Comparison of ENCODE assay signal across 8 cellular contexts in genomic region chr9:97388721-97389238, GRCh38. TPM values are rescaled to one million over a fixed set of nuclear protein-coding genes. Genes with fewer than 3 reads are reported as not detected.
DNase-seq lines count a peak whose midpoint lies in the region; ATAC-seq and TF ChIP-seq lines count a peak whose summit lies in the region.

No MANE protein-coding gene starts in this region.

- no peaks in the 10 kb centered on the region for H3K36me3 ChIP-seq in BLaER1 treated with 17β-estradiol and CSF1 and Interleukin-3, amounts not matched to agents 10 nM and 100 nM
- no peaks in the 10 kb centered on the region for H3K36me3 ChIP-seq in spleen

- DNase-seq in activated CD4-positive, CD25-positive, alpha-beta regulatory T cell treated with anti-CD3 and anti-CD28 coated beads, Interleukin-2, amount 50 U/mL, for 72 hours, result peak; percentile 43
- DNase-seq in spleen, result no peak
- no peak for DNase-seq in NCI-H1092 (lab: John Stamatoyannopoulos, UW)
- no peak for DNase-seq in inferior parietal cortex (ENCODE audit: extremely low spot score)

- H3K9ac ChIP-seq in BLaER1 treated with 17β-estradiol and CSF1 and Interleukin-3, amounts not matched to agents 10 nM and 100 nM, result peak overlapping the region in 2 of 11 experiments; percentile 7 to 14; a peak in 1 of 22 replicates

- H3K27ac ChIP-seq in BLaER1 treated with 17β-estradiol and CSF1 and Interleukin-3, amounts not matched to agents 10 nM and 100 nM, result peak overlapping the region in 5 of 11 experiments; percentile 15 to 66 (median 49); a peak in 8 of 22 replicates
- H3K27ac ChIP-seq in spleen, result no peak overlapping the region

- in situ Hi-C loops in GM18951 (cut with MboI; ENCODE audit: low sequenced_read_pairs, unreplicated experiment), result loop anchor here (25.0 kb wide), 1 partner anchor 526 kb away; the partner anchor contains the start of gene ZNF782

- WGBS in spleen, 5 donors, result 26 to 45% (median 35%) methylated on average over 2 to 5 of the region's 5 CpGs

- peaks cover 24 to 42% (median 35%) of the 10 kb centered on the region in 10 experiments for H3K4me1 ChIP-seq in BLaER1 treated with 17β-estradiol and CSF1 and Interleukin-3, amounts not matched to agents 10 nM and 100 nM
- peaks cover 0 to 23% (median 14%) of the 10 kb centered on the region in 6 donors for H3K4me1 ChIP-seq in spleen

- H3K4me3 ChIP-seq in BLaER1 treated with 17β-estradiol and CSF1 and Interleukin-3, amounts not matched to agents 10 nM and 100 nM, result no peak overlapping the region
- H3K4me3 ChIP-seq in spleen, result no peak overlapping the region

- H3K27me3 ChIP-seq in BLaER1 treated with 17β-estradiol and CSF1 and Interleukin-3, amounts not matched to agents 10 nM and 100 nM, result no peaks in the 10 kb centered on the region
- H3K27me3 ChIP-seq in spleen (replicated peaks in 1 of 7), result peaks cover 0 to 33% (median 11%) of the 10 kb centered on the region in 7 donors

- H3K9me3 ChIP-seq in BLaER1 treated with 17β-estradiol and CSF1 and Interleukin-3, amounts not matched to agents 10 nM and 100 nM (replicated peaks in 1 of 11), result no peaks in the 10 kb centered on the region
- H3K9me3 ChIP-seq in spleen, result no peaks in the 10 kb centered on the region

- ATAC-seq in HG02981 (IDR thresholded peaks at IDR 0.05; ENCODE audit: unreplicated experiment) (peak; percentile 74), esophagus mucosa (no peak)

- peak overlapping the region in 9 of 11 experiments; percentile 26 to 78 (median 65); a peak in 14 of 22 replicates for H3K4me2 ChIP-seq in BLaER1 treated with 17β-estradiol and CSF1 and Interleukin-3, amounts not matched to agents 10 nM and 100 nM

- TF ChIP-seq CTCF in spleen (IDR thresholded peaks at IDR 0.05 in 8 of 11, conservative IDR thresholded peaks at IDR 0.05 in 3 of 11), result no peak

- intact Hi-C loops in spleen (cut with DNase I; ENCODE audit: low total_unique reads), result no loop called here

- TF ChIP-seq POLR2A in GM18951 (IDR thresholded peaks at IDR 0.05; ENCODE audit: extremely low read depth, insufficient read depth, insufficient read length) (peak; percentile 31), spleen (IDR thresholded peaks at IDR 0.05) (no peak)

- H4K20me1 ChIP-seq in BLaER1 treated with 17β-estradiol and CSF1 and Interleukin-3, amounts not matched to agents 10 nM and 100 nM, result peaks cover 0 to 4% (median 0%) of the 10 kb centered on the region in 11 experiments; a peak in 2 of 22 replicates

RNA-seq across cellular contexts. Expression of gene TDRD7, which starts 23.1 kb away (rescaled TPM):
- total RNA-seq in spleen (10 to 100 TPM; 12.0 to 18.7 (median 15.6) TPM), esophagus mucosa (9.8 TPM)
- polyA plus RNA-seq in spleen, result 1 to 10 TPM; 6.4 to 9.5 (median 7.4) TPM
